Comparison of ENCODE assay signal across 1 cellular context in the genomic region with DNA sequence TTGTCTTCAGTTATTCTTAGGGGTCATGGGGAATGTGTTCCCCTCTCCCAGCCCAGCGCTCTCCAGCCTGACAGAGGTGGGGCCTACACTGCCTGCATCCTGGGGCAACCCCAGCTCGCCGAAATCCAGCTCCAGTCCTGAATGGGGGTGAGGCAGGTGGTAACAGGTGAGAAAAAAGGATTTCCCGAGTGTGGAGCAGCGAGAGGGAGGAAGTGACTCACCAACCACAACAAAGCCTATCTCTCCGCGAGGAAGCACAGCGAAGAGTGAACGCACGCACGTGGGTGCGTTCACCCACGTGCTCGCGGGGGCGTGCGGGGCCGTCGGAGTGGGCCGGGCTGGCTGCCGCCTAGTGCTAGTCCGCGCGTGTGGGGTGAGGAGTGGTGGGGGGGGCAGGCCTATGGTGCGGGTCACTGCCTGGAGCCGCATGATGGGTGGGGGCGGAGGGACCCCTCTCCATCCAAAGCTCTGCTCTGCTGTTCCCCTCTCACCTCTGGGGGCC.
A peak's percentile ranks its signal among the peaks of the same experiment; 100 is the strongest.
TF ChIP-seq lines count a peak whose summit lies in the region.

No MANE protein-coding gene starts in this region.

TF ChIP-seq in K562, 482 proteins besides CTCF, POLR2A, EP300 and RAD21 (continued from another document):
- TF ChIP-seq FOXM1 (IDR thresholded peaks at IDR 0.05; ENCODE audit: low read depth), result no peak
- no peak for TF ChIP-seq FOXM1 (CRISPR knock-in tag; IDR thresholded peaks at IDR 0.05; ENCODE audit: low read depth)
- no peak for TF ChIP-seq ELF4 (CRISPR knock-in tag; IDR thresholded peaks at IDR 0.05)
- TF ChIP-seq, protein P1, sequence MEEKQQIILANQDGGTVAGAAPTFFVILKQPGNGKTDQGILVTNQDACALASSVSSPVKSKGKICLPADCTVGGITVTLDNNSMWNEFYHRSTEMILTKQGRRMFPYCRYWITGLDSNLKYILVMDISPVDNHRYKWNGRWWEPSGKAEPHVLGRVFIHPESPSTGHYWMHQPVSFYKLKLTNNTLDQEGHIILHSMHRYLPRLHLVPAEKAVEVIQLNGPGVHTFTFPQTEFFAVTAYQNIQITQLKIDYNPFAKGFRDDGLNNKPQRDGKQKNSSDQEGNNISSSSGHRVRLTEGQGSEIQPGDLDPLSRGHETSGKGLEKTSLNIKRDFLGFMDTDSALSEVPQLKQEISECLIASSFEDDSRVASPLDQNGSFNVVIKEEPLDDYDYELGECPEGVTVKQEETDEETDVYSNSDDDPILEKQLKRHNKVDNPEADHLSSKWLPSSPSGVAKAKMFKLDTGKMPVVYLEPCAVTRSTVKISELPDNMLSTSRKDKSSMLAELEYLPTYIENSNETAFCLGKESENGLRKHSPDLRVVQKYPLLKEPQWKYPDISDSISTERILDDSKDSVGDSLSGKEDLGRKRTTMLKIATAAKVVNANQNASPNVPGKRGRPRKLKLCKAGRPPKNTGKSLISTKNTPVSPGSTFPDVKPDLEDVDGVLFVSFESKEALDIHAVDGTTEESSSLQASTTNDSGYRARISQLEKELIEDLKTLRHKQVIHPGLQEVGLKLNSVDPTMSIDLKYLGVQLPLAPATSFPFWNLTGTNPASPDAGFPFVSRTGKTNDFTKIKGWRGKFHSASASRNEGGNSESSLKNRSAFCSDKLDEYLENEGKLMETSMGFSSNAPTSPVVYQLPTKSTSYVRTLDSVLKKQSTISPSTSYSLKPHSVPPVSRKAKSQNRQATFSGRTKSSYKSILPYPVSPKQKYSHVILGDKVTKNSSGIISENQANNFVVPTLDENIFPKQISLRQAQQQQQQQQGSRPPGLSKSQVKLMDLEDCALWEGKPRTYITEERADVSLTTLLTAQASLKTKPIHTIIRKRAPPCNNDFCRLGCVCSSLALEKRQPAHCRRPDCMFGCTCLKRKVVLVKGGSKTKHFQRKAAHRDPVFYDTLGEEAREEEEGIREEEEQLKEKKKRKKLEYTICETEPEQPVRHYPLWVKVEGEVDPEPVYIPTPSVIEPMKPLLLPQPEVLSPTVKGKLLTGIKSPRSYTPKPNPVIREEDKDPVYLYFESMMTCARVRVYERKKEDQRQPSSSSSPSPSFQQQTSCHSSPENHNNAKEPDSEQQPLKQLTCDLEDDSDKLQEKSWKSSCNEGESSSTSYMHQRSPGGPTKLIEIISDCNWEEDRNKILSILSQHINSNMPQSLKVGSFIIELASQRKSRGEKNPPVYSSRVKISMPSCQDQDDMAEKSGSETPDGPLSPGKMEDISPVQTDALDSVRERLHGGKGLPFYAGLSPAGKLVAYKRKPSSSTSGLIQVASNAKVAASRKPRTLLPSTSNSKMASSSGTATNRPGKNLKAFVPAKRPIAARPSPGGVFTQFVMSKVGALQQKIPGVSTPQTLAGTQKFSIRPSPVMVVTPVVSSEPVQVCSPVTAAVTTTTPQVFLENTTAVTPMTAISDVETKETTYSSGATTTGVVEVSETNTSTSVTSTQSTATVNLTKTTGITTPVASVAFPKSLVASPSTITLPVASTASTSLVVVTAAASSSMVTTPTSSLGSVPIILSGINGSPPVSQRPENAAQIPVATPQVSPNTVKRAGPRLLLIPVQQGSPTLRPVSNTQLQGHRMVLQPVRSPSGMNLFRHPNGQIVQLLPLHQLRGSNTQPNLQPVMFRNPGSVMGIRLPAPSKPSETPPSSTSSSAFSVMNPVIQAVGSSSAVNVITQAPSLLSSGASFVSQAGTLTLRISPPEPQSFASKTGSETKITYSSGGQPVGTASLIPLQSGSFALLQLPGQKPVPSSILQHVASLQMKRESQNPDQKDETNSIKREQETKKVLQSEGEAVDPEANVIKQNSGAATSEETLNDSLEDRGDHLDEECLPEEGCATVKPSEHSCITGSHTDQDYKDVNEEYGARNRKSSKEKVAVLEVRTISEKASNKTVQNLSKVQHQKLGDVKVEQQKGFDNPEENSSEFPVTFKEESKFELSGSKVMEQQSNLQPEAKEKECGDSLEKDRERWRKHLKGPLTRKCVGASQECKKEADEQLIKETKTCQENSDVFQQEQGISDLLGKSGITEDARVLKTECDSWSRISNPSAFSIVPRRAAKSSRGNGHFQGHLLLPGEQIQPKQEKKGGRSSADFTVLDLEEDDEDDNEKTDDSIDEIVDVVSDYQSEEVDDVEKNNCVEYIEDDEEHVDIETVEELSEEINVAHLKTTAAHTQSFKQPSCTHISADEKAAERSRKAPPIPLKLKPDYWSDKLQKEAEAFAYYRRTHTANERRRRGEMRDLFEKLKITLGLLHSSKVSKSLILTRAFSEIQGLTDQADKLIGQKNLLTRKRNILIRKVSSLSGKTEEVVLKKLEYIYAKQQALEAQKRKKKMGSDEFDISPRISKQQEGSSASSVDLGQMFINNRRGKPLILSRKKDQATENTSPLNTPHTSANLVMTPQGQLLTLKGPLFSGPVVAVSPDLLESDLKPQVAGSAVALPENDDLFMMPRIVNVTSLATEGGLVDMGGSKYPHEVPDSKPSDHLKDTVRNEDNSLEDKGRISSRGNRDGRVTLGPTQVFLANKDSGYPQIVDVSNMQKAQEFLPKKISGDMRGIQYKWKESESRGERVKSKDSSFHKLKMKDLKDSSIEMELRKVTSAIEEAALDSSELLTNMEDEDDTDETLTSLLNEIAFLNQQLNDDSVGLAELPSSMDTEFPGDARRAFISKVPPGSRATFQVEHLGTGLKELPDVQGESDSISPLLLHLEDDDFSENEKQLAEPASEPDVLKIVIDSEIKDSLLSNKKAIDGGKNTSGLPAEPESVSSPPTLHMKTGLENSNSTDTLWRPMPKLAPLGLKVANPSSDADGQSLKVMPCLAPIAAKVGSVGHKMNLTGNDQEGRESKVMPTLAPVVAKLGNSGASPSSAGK (IDR thresholded peaks at IDR 0.05), result peak; percentile 63
- 0 out of 2 replicates have a peak, but pooled peaks have one; percentile 12 for TF ChIP-seq CTBP1 (IDR thresholded peaks at IDR 0.05; ENCODE audit: borderline replicate concordance)
- no peak for TF ChIP-seq STAG1 (CRISPR knock-in tag; IDR thresholded peaks at IDR 0.05; ENCODE audit: borderline replicate concordance)
- no peak for TF ChIP-seq NCOA4 (IDR thresholded peaks at IDR 0.05; ENCODE audit: partially characterized antibody)
- TF ChIP-seq CBFA2T3 (IDR thresholded peaks at IDR 0.05), result peak; percentile 72
- TF ChIP-seq HDAC1 (IDR thresholded peaks at IDR 0.05), result peak in 1 of 2 experiments; percentile 75; a peak in 2 of 4 replicates
- 0 out of 2 replicates have a peak, but pooled peaks have one; percentile 37 for TF ChIP-seq KLF13 (tag; IDR thresholded peaks at IDR 0.05; ENCODE audit: borderline replicate concordance, low read depth)
- TF ChIP-seq, protein P2, sequence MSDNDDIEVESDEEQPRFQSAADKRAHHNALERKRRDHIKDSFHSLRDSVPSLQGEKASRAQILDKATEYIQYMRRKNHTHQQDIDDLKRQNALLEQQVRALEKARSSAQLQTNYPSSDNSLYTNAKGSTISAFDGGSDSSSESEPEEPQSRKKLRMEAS (CRISPR knock-in tag; IDR thresholded peaks at IDR 0.05), result peak; percentile 97
- peak; percentile 74 for TF ChIP-seq FOSL1 (tag; conservative IDR thresholded peaks at IDR 0.05)
- no peak for TF ChIP-seq FUS (optimal IDR thresholded peaks at IDR 0.05; ENCODE audit: low read depth, low read length)
- no peak for TF ChIP-seq FOXJ2 (tag; IDR thresholded peaks at IDR 0.05)
- no peak for TF ChIP-seq ATF1 (CRISPR knock-in tag; IDR thresholded peaks at IDR 0.05)
- TF ChIP-seq ATF1 (tag; IDR thresholded peaks at IDR 0.05), result no peak
- TF ChIP-seq BCL6 (CRISPR knock-in tag; IDR thresholded peaks at IDR 0.05), result no peak
- peak; percentile 85 for TF ChIP-seq LEF1 (IDR thresholded peaks at IDR 0.05)
- no peak for TF ChIP-seq ZNF274 (IDR thresholded peaks at IDR 0.05; ENCODE audit: borderline replicate concordance, low read depth, low read length)
- TF ChIP-seq CBX8 (IDR thresholded peaks at IDR 0.05; ENCODE audit: borderline replicate concordance, extremely low read depth, low read depth, low read length, poor library complexity, severe bottlenecking), result no peak
- no peak for TF ChIP-seq ZNF23 (CRISPR knock-in tag; IDR thresholded peaks at IDR 0.05)
- TF ChIP-seq SAFB (IDR thresholded peaks at IDR 0.05; ENCODE audit: borderline replicate concordance, low read depth, low read length), result peak; percentile 76
- peak; percentile 73 for TF ChIP-seq CXXC5 (CRISPR knock-in tag; IDR thresholded peaks at IDR 0.05)
- TF ChIP-seq, protein P3, sequence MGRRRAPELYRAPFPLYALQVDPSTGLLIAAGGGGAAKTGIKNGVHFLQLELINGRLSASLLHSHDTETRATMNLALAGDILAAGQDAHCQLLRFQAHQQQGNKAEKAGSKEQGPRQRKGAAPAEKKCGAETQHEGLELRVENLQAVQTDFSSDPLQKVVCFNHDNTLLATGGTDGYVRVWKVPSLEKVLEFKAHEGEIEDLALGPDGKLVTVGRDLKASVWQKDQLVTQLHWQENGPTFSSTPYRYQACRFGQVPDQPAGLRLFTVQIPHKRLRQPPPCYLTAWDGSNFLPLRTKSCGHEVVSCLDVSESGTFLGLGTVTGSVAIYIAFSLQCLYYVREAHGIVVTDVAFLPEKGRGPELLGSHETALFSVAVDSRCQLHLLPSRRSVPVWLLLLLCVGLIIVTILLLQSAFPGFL (CRISPR knock-in tag; IDR thresholded peaks at IDR 0.05), result no peak
- TF ChIP-seq, protein P4, sequence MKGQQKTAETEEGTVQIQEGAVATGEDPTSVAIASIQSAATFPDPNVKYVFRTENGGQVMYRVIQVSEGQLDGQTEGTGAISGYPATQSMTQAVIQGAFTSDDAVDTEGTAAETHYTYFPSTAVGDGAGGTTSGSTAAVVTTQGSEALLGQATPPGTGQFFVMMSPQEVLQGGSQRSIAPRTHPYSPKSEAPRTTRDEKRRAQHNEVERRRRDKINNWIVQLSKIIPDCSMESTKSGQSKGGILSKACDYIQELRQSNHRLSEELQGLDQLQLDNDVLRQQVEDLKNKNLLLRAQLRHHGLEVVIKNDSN (CRISPR knock-in tag; IDR thresholded peaks at IDR 0.05), result peak; percentile 88
- no peak for TF ChIP-seq ZNF77 (CRISPR knock-in tag; IDR thresholded peaks at IDR 0.05)
- no peak for TF ChIP-seq KAT8 (IDR thresholded peaks at IDR 0.05; ENCODE audit: low read depth)
- no peak for TF ChIP-seq DIDO1 (tag; IDR thresholded peaks at IDR 0.05; ENCODE audit: low read depth)
- TF ChIP-seq CBFA2T2 (conservative IDR thresholded peaks at IDR 0.05), result peak; percentile 42; the same call in 1 of the 2 replicates
- TF ChIP-seq TRIM24 (IDR thresholded peaks at IDR 0.05), result peak; percentile 24 to 38; a peak in 2 of 4 replicates
